Comparison of ENCODE assay signal across 8 cellular contexts in the genomic region with DNA sequence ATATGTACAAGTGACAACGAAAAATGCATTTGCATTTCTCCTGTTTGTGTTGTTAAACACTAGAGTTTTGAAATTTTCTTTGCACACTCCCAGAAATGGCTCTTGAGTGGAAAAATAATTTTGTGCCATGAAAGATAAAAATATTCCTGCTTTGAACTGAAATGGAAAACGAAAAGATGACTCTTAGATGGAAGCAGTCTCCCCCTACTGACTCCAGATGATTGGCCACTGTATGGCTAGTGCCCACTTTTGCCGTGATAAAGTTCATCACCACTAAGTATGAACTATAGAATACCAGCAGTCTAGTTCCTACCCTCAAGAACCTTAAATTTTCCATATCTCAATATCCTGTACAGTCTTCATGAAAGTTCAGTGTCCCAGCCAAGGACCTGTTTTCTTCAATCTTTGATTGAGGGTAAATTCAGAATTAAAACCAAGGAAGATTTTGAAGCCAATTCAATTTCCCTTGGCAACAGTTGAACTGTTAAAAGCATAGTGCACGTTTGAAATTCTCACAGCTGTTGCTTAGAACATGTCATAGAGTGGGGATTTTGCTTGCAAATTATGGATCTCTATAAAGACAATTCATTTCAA. TPM values are rescaled to one million over a fixed set of nuclear protein-coding genes. Genes with fewer than 3 reads are reported as not detected.
A peak's percentile ranks its signal among the peaks of the same experiment; 100 is the strongest.
DNase-seq lines count a peak whose midpoint lies in the region; ATAC-seq and TF ChIP-seq lines count a peak whose summit lies in the region.

No MANE protein-coding gene starts in this region.

- POLR2A ChIA-PET in CD8-positive, alpha-beta memory T cell (lab: Charles Lee): interaction anchor here (2.3 kb wide), 1 partner anchor 97 kb away, joined by 22 read pairs; a partner anchor contains a TSS

- H3K4me1 Mint-ChIP-seq in CD8-positive, alpha-beta memory T cell: peaks cover 25 to 31% (median 29%) of the 10 kb centered on the region in 3 donors
- H3K4me1 Mint-ChIP-seq in activated naive CD8-positive, alpha-beta T cell treated with anti-CD3 and anti-CD28 coated beads for 36 hours: peaks cover 22% of the 10 kb centered on the region

- TF ChIP-seq CTCF in kidney epithelial cell (IDR thresholded peaks at IDR 0.05; ENCODE audit: insufficient read depth, low read length, poor library complexity, severe bottlenecking): peak; percentile 51

- H3K4me3 ChIP-seq in CD8-positive, alpha-beta memory T cell (ENCODE audit: low read length): no peak overlapping the region
- H3K4me3 ChIP-seq in HUES48 (ENCODE audit: low read depth, low read length) (peak overlapping the region; percentile 94), kidney epithelial cell (ENCODE audit: low read depth, low read length) (no peak overlapping the region)

- peaks cover 26% of the 10 kb centered on the region for H3K4me1 ChIP-seq in CD8-positive, alpha-beta memory T cell (ENCODE audit: insufficient read depth, low read length)
- H3K4me1 ChIP-seq in HUES48 (ENCODE audit: control insufficient read depth, insufficient read depth, low read length): peaks cover 9% of the 10 kb centered on the region; the same call in 1 of the 2 replicates

- H3K9ac ChIP-seq in HUES48 (ENCODE audit: low read depth, low read length): no peak overlapping the region

- CTCF ChIA-PET in CD8-positive, alpha-beta memory T cell (lab: Charles Lee): no interaction called here

- no peaks in the 10 kb centered on the region for H3K9me3 ChIP-seq in CD8-positive, alpha-beta memory T cell (ENCODE audit: low read length)
- no peaks in the 10 kb centered on the region for H3K9me3 ChIP-seq in HUES48 (ENCODE audit: control insufficient read depth, insufficient read depth, low read length)

- ATAC-seq in GM18520 (IDR thresholded peaks at IDR 0.05; ENCODE audit: unreplicated experiment) (no peak), HG02840 (IDR thresholded peaks at IDR 0.05; ENCODE audit: low FRiP score, unreplicated experiment) (no peak), HG03354 (IDR thresholded peaks at IDR 0.05; ENCODE audit: poor library complexity, severe bottlenecking, unreplicated experiment) (no peak)

- H3K27me3 ChIP-seq in CD8-positive, alpha-beta memory T cell (ENCODE audit: insufficient read depth, low read length, poor library complexity, severe bottlenecking): no peaks in the 10 kb centered on the region
- H3K27me3 ChIP-seq in HUES48 (ENCODE audit: control insufficient read depth, insufficient read depth, low read length): no peaks in the 10 kb centered on the region
- no peaks in the 10 kb centered on the region for H3K27me3 ChIP-seq in kidney epithelial cell (ENCODE audit: control insufficient read depth, insufficient read depth, low read length)

- no peak overlapping the region for H3K27ac ChIP-seq in CD8-positive, alpha-beta memory T cell (ENCODE audit: low read depth, low read length)
- H3K27ac ChIP-seq in HUES48 (ENCODE audit: low read depth, low read length): no peak overlapping the region

- peak overlapping the region in 4 of 8 donors; percentile 46 to 98 (median 72) for H3K27ac Mint-ChIP-seq in CD8-positive, alpha-beta memory T cell
- no peak overlapping the region for H3K27ac Mint-ChIP-seq in activated naive CD8-positive, alpha-beta T cell treated with anti-CD3 and anti-CD28 coated beads for 36 hours

- no peaks in the 10 kb centered on the region for H3K9me3 Mint-ChIP-seq in CD8-positive, alpha-beta memory T cell
- H3K9me3 Mint-ChIP-seq in activated naive CD8-positive, alpha-beta T cell treated with anti-CD3 and anti-CD28 coated beads for 36 hours: no peaks in the 10 kb centered on the region

- H3K4me3 Mint-ChIP-seq in CD8-positive, alpha-beta memory T cell: peak overlapping the region; percentile 76 to 99 (median 97)
- H3K4me3 Mint-ChIP-seq in activated naive CD8-positive, alpha-beta T cell treated with anti-CD3 and anti-CD28 coated beads for 36 hours: peak overlapping the region; percentile 89

- peaks cover 0 to 22% (median 3%) of the 10 kb centered on the region in 3 donors for H3K36me3 Mint-ChIP-seq in CD8-positive, alpha-beta memory T cell
- peaks cover 5% of the 10 kb centered on the region for H3K36me3 Mint-ChIP-seq in activated naive CD8-positive, alpha-beta T cell treated with anti-CD3 and anti-CD28 coated beads for 36 hours

- H3K27me3 Mint-ChIP-seq in CD8-positive, alpha-beta memory T cell: no peaks in the 10 kb centered on the region
- H3K27me3 Mint-ChIP-seq in activated naive CD8-positive, alpha-beta T cell treated with anti-CD3 and anti-CD28 coated beads for 36 hours: no peaks in the 10 kb centered on the region

- DNase-seq in CD8-positive, alpha-beta memory T cell: no peak
- DNase-seq in activated naive CD8-positive, alpha-beta T cell treated with anti-CD3 and anti-CD28 coated beads for 36 hours: no peak
- DNase-seq in kidney epithelial cell (ENCODE audit: low read depth) (no peak), occipital lobe (lab: John Stamatoyannopoulos, UW) (no peak)

- H3K36me3 ChIP-seq in CD8-positive, alpha-beta memory T cell (ENCODE audit: insufficient read depth, low read length): no peaks in the 10 kb centered on the region
- H3K36me3 ChIP-seq in HUES48 (ENCODE audit: control insufficient read depth, insufficient read depth, low read length) (peaks cover 2% of the 10 kb centered on the region), kidney epithelial cell (ENCODE audit: control insufficient read depth, insufficient read depth, low read length) (no peaks in the 10 kb centered on the region)

RNA-seq across cellular contexts. Expression of a gene that starts 1.6 kb away (rescaled TPM):
- 10 to 100 TPM; 55.0 to 56.5 TPM for total RNA-seq in CD8-positive, alpha-beta memory T cell
- polyA plus RNA-seq in CD8-positive, alpha-beta memory T cell: 39.3 TPM
- total RNA-seq in activated naive CD8-positive, alpha-beta T cell treated with anti-CD3 and anti-CD28 coated beads for 36 hours: 10 to 100 TPM; 42.8 to 44.8 TPM
- total RNA-seq in kidney epithelial cell (21.6 and 22.3 TPM in 2 replicates), occipital lobe (44.0 TPM)
